3 cellular contexts compared by ENCODE assay signal in the genomic region with DNA sequence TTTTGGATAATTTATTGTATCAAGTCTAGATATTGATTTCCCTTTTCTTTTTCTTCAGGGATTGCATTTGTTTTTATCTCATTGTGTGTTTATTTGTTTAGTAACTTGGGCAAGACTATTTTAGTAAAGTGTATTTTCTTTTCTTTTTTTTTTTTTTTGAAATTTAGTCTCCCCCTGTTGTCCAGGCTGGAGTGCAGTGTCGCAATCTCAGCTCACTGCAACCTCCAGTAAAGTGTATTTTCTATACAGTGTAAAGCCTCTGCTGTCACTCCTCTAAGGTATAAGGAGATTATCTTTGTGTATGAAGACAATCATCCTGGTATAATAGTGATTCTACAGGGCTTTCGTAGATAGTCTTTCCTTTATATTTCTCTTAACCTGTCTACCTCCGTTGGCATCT.
TF ChIP-seq lines count a peak whose summit lies in the region.

No MANE protein-coding gene starts in this region.

TF ChIP-seq in GM23338, 12 proteins besides CTCF, POLR2A, EP300 and RAD21 (continues in another document):
- TF ChIP-seq ZNF114 (CRISPR knock-in tag; IDR thresholded peaks at IDR 0.05) (no peak), POLR2AphosphoS5 (IDR thresholded peaks at IDR 0.05; ENCODE audit: low read depth) (no peak), STAT1 (IDR thresholded peaks at IDR 0.05; ENCODE audit: unreplicated experiment) (no peak), EZH2 (IDR thresholded peaks at IDR 0.05; ENCODE audit: low read depth, unreplicated experiment) (no peak)
- TF ChIP-seq, protein P1, sequence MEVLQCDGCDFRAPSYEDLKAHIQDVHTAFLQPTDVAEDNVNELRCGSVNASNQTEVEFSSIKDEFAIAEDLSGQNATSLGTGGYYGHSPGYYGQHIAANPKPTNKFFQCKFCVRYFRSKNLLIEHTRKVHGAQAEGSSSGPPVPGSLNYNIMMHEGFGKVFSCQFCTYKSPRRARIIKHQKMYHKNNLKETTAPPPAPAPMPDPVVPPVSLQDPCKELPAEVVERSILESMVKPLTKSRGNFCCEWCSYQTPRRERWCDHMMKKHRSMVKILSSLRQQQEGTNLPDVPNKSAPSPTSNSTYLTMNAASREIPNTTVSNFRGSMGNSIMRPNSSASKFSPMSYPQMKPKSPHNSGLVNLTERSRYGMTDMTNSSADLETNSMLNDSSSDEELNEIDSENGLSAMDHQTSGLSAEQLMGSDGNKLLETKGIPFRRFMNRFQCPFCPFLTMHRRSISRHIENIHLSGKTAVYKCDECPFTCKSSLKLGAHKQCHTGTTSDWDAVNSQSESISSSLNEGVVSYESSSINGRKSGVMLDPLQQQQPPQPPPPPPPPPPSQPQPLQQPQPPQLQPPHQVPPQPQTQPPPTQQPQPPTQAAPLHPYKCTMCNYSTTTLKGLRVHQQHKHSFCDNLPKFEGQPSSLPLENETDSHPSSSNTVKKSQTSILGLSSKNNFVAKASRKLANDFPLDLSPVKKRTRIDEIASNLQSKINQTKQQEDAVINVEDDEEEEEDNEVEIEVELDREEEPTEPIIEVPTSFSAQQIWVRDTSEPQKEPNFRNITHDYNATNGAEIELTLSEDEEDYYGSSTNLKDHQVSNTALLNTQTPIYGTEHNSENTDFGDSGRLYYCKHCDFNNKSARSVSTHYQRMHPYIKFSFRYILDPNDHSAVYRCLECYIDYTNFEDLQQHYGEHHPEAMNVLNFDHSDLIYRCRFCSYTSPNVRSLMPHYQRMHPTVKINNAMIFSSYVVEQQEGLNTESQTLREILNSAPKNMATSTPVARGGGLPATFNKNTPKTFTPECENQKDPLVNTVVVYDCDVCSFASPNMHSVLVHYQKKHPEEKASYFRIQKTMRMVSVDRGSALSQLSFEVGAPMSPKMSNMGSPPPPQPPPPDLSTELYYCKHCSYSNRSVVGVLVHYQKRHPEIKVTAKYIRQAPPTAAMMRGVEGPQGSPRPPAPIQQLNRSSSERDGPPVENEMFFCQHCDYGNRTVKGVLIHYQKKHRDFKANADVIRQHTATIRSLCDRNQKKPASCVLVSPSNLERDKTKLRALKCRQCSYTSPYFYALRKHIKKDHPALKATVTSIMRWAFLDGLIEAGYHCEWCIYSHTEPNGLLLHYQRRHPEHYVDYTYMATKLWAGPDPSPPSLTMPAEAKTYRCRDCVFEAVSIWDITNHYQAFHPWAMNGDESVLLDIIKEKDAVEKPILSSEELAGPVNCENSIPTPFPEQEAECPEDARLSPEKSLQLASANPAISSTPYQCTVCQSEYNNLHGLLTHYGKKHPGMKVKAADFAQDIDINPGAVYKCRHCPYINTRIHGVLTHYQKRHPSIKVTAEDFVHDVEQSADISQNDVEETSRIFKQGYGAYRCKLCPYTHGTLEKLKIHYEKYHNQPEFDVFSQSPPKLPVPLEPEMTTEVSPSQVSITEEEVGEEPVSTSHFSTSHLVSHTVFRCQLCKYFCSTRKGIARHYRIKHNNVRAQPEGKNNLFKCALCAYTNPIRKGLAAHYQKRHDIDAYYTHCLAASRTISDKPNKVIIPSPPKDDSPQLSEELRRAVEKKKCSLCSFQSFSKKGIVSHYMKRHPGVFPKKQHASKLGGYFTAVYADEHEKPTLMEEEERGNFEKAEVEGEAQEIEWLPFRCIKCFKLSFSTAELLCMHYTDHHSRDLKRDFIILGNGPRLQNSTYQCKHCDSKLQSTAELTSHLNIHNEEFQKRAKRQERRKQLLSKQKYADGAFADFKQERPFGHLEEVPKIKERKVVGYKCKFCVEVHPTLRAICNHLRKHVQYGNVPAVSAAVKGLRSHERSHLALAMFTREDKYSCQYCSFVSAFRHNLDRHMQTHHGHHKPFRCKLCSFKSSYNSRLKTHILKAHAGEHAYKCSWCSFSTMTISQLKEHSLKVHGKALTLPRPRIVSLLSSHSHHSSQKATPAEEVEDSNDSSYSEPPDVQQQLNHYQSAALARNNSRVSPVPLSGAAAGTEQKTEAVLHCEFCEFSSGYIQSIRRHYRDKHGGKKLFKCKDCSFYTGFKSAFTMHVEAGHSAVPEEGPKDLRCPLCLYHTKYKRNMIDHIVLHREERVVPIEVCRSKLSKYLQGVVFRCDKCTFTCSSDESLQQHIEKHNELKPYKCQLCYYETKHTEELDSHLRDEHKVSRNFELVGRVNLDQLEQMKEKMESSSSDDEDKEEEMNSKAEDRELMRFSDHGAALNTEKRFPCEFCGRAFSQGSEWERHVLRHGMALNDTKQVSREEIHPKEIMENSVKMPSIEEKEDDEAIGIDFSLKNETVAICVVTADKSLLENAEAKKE (CRISPR knock-in tag; IDR thresholded peaks at IDR 0.05): no peak

TF ChIP-seq in IMR-90, 13 proteins besides CTCF, POLR2A, EP300 and RAD21:
- TF ChIP-seq CEBPB (IDR thresholded peaks at IDR 0.05; ENCODE audit: low read depth, low read length) (peak; percentile 68), RCOR1 (IDR thresholded peaks at IDR 0.05; ENCODE audit: insufficient replicate concordance, low read length) (no peak)
TF ChIP-seq in IMR-90: peak in this region for 1.

TF ChIP-seq in H1, 55 proteins besides CTCF, POLR2A, EP300 and RAD21:
- TF ChIP-seq CEBPB (IDR thresholded peaks at IDR 0.05; ENCODE audit: low read depth, low read length) (peak; percentile 74; the same call in 1 of the 2 replicates), SUZ12 (IDR thresholded peaks at IDR 0.05; ENCODE audit: low read length) (no peak)
